ENCODE assay signal across 9 cellular contexts in the genomic region with DNA sequence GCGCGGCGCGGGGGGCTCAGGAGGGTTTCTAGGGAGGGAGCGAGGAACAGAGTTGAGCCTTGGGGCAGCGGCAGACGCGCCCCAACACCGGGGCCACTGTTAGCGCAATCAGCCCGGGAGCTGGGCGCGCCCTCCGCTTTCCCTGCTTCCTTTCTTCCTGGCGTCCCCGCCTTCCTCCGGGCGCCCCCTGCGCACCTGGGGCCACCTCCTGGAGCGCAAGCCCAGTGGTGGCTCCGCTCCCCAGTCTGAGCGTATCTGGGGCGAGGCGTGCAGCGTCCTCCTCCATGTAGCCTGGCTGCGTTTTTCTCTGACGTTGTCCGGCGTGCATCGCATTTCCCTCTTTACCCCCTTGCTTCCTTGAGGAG. TPM values are rescaled to one million over a fixed set of nuclear protein-coding genes. Genes with fewer than 3 reads are reported as not detected.
A peak's percentile ranks its signal among the peaks of the same experiment; 100 is the strongest.
DNase-seq lines count a peak whose midpoint lies in the region; ATAC-seq and TF ChIP-seq lines count a peak whose summit lies in the region.
"Had no signal": no experiment of that assay in that cellular context is flagged by ENCODE, and none has a peak within 500 bp of the region (broad histone marks: within the 10 kb centered on the region; RNA-seq: fewer than 3 reads in every experiment).

No MANE protein-coding gene starts in this region.

- no peak overlapping the region for H2AFZ ChIP-seq in OCI-LY1 (ENCODE audit: low read length)

- DNase-seq in NCI-H2081 (lab: John Stamatoyannopoulos, UW) = peak; percentile 20 to 68
- no peak for DNase-seq in NCI-H2081 treated with DMSO at 0.1 percent for 48 hours (lab: John Stamatoyannopoulos, UW)
- no peak for DNase-seq in esophagus muscularis mucosa (ENCODE audit: extremely low spot score)
- no peak for DNase-seq in skeletal muscle cell (ENCODE audit: low read depth)
- DNase-seq in C1 segment of cervical spinal cord (lab: John Stamatoyannopoulos, UW) = no peak
- no peak for DNase-seq in ACHN

- WGBS in esophagus muscularis mucosa = 2% methylated on average over 16 of the region's 30 CpGs

- no peak for TF ChIP-seq CTCF in OCI-LY1 (IDR thresholded peaks at IDR 0.05; ENCODE audit: low read length)
- no peak for TF ChIP-seq CTCF in esophagus muscularis mucosa (IDR thresholded peaks at IDR 0.05)

- no peaks in the 10 kb centered on the region for H3K4me1 ChIP-seq in OCI-LY1 (ENCODE audit: insufficient read depth, low read length, severe bottlenecking)
- peaks cover 11 to 17% (median 14%) of the 10 kb centered on the region in 4 donors for H3K4me1 ChIP-seq in esophagus muscularis mucosa

- no peaks in the 10 kb centered on the region for H3K79me2 ChIP-seq in OCI-LY1 (ENCODE audit: insufficient read depth, low read length)

- H3K36me3 ChIP-seq in OCI-LY1 (ENCODE audit: insufficient read depth, low read length) (no peaks in the 10 kb centered on the region), esophagus muscularis mucosa (no peaks in the 10 kb centered on the region)

- no peak overlapping the region for H3K9ac ChIP-seq in OCI-LY1 (ENCODE audit: low read length)

- H3K27ac ChIP-seq in OCI-LY1 (ENCODE audit: low read depth, low read length, poor library complexity, severe bottlenecking) = no peak overlapping the region
- H3K27ac ChIP-seq in esophagus muscularis mucosa (replicated peaks in 1 of 4) = no peak overlapping the region

- TF ChIP-seq POLR2A in esophagus muscularis mucosa (IDR thresholded peaks at IDR 0.05; ENCODE audit: low read depth) = no peak

- no peak for TF ChIP-seq EP300 in esophagus muscularis mucosa (IDR thresholded peaks at IDR 0.05)

- H3K27me3 ChIP-seq in OCI-LY1 (ENCODE audit: insufficient read depth, low read length) (peaks cover 8% of the 10 kb centered on the region; the same call in 1 of the 2 replicates), esophagus muscularis mucosa (peaks cover 7 to 98% (median 24%) of the 10 kb centered on the region in 4 donors)

- no peak for ATAC-seq in GM21367 (IDR thresholded peaks at IDR 0.05; ENCODE audit: unreplicated experiment)

- H3K9me2 ChIP-seq in OCI-LY1 (ENCODE audit: low read depth, low read length) = no peaks in the 10 kb centered on the region

- H3F3A ChIP-seq in OCI-LY1 (ENCODE audit: insufficient read depth, low read length) = no peaks in the 10 kb centered on the region

- in situ Hi-C loops in ACHN (cut with HindIII; ENCODE audit: low pct_ligation_motif_present, low pct_unique_long_range_greater_than_20kb, low sequenced_read_pairs) = no loop called here

- H3K9me3 ChIP-seq in OCI-LY1 (ENCODE audit: low read length) = no peaks in the 10 kb centered on the region
- no peaks in the 10 kb centered on the region for H3K9me3 ChIP-seq in esophagus muscularis mucosa

- intact Hi-C loops in esophagus muscularis mucosa (cut with DNase I) = no loop called here

- H4K20me1 ChIP-seq in OCI-LY1 (ENCODE audit: insufficient read depth, low read length) = no peaks in the 10 kb centered on the region

- H3K4me3 ChIP-seq in OCI-LY1 (ENCODE audit: low read depth, low read length, poor library complexity, severe bottlenecking) = peak overlapping the region; percentile 23
- peak overlapping the region; percentile 25 to 43 (median 32) for H3K4me3 ChIP-seq in esophagus muscularis mucosa
- peak overlapping the region; percentile 45 for H3K4me3 ChIP-seq in skeletal muscle cell (ENCODE audit: low read depth, low read length)

- peak overlapping the region; percentile 25; the same call in 1 of the 2 replicates for H3K4me2 ChIP-seq in OCI-LY1 (ENCODE audit: low read length)

RNA-seq across cellular contexts. Expression of a gene that starts 5.2 kb away (rescaled TPM):
- total RNA-seq in esophagus muscularis mucosa = not detected
- total RNA-seq: Daoy had no signal

RNA-seq across cellular contexts. Expression of a gene that starts 35.7 kb away (rescaled TPM):
- 10 to 100 TPM; 51.4 to 68.6 (median 66.2) TPM for total RNA-seq in esophagus muscularis mucosa

Comparison
In these comparisons a context has a peak if more than half of its experiments do, and no peak if none do; other contexts are left out.
1. DNase-seq: peak in NCI-H2081 (2 of 2); none in NCI-H2081 treated with DMSO at 0.1 percent for 48 hours (single experiment), esophagus muscularis mucosa (single experiment), skeletal muscle cell (single experiment), C1 segment of cervical spinal cord (0 of 14) and ACHN (single experiment).
2. Peak in every context shown above with its lines, with median percentiles within 50 percentile points of each other: H3K4me3 ChIP-seq.